ENCODE assay signal across 23 cellular contexts in genomic region chr2:188332619-188333018, GRCh38. TPM values are rescaled to one million over a fixed set of nuclear protein-coding genes. Genes with fewer than 3 reads are reported as not detected.
DNase-seq lines count a peak whose midpoint lies in the region; ATAC-seq, FAIRE-seq and TF ChIP-seq lines count a peak whose summit lies in the region.
"Had no signal": no experiment of that assay in that cellular context is flagged by ENCODE, and none has a peak within 500 bp of the region (broad histone marks: within the 10 kb centered on the region; RNA-seq: fewer than 3 reads in every experiment).

No MANE protein-coding gene starts in this region.

- H2AK5ac ChIP-seq in IMR-90 (ENCODE audit: low read depth, low read length), result no peak overlapping the region

- no CpG with 5 or more reads among the region's 2 CpGs for WGBS in IMR-90 (ENCODE audit: extremely low coverage in 2 of 2, insufficient read length in 1 of 2), 2 experiments
- 90 to 95% methylated on average over 2 of the region's 2 CpGs for WGBS in ectodermal cell, 2 experiments
- 76 to 85% (median 83%) methylated on average over 2 of the region's 2 CpGs for WGBS in psoas muscle, 3 donors
- WGBS in thyroid gland, 2 donors, result 94 to 96% methylated on average over 2 of the region's 2 CpGs

- H3K9me3 ChIP-seq in IMR-90 (ENCODE audit: control insufficient read depth, insufficient read depth, low read length) (no peaks in the 10 kb centered on the region), ectodermal cell (ENCODE audit: control insufficient read depth, low read length) (no peaks in the 10 kb centered on the region), psoas muscle (no peaks in the 10 kb centered on the region), thyroid gland (no peaks in the 10 kb centered on the region)
- H3K9me3 ChIP-seq: BE2C, Caco-2 had no signal

- no peak overlapping the region for H3K4me2 ChIP-seq in IMR-90 (ENCODE audit: low read depth, low read length)
- H3K4me2 ChIP-seq: KMS-11 had no signal

- dilution Hi-C loops in IMR-90 (cut with HindIII; ENCODE audit: low sequenced_read_pairs, unreplicated experiment), result no loop called here

- no peak overlapping the region for H2BK5ac ChIP-seq in IMR-90 (ENCODE audit: low read depth, low read length, poor library complexity, severe bottlenecking)

- no peak for TF ChIP-seq CTCF in IMR-90 (conservative IDR thresholded peaks at IDR 0.05; ENCODE audit: low read depth, low read length)
- TF ChIP-seq CTCF in psoas muscle (IDR thresholded peaks at IDR 0.05), result no peak
- no peak for TF ChIP-seq CTCF in thyroid gland (IDR thresholded peaks at IDR 0.05)

- no TSS peak for BruUV-seq in IMR-90 (replicated peaks; lab: Mats Ljungman, UMichigan)

- intact Hi-C loops in IMR-90 (cut with micrococcal nuclease) (no loop called here), psoas muscle (cut with DNase I) (loop anchor here in 1 of 2 donors (5.0 kb wide), 2 partner anchors 40 kb away; partner anchors contain the start of gene GULP1), thyroid gland (cut with DNase I) (no loop called here)

- ATAC-seq in IMR-90 (ENCODE audit: low read depth) (peak; percentile 11; the same call in 1 of the 2 replicates), psoas muscle (peak in 2 of 4 donors; percentile 31 to 33), GM19035 (IDR thresholded peaks at IDR 0.05; ENCODE audit: unreplicated experiment) (no peak)
- ATAC-seq: SK-N-SH treated with all-trans-retinoic acid at 6 μM for 48 hours had no signal

- H2BK15ac ChIP-seq in IMR-90 (ENCODE audit: low read depth, low read length), result no peak overlapping the region

- no peak overlapping the region for H2AFZ ChIP-seq in IMR-90 (replicated peaks; ENCODE audit: low read length, poor library complexity)

- no peak overlapping the region for H3K56ac ChIP-seq in IMR-90 (ENCODE audit: extremely low read depth, insufficient read depth, low read length)

- CTCF ChIA-PET in IMR-90 (lab: Yijun Ruan, JAX), result no interaction called here

- H3K4me1 ChIP-seq in IMR-90 (ENCODE audit: control insufficient read depth, insufficient read depth, low read length) (peaks cover 7% of the 10 kb centered on the region), ectodermal cell (ENCODE audit: control insufficient read depth, insufficient read depth, low read length) (peaks cover 35% of the 10 kb centered on the region), psoas muscle (peaks cover 33% of the 10 kb centered on the region), thyroid gland (peaks cover 0 to 6% of the 10 kb centered on the region in 2 donors)
- H3K4me1 ChIP-seq: Caco-2 had no signal

- FAIRE-seq in frontal cortex (lab: Jason Lieb, UNC), result no peak
- FAIRE-seq: A204.1, GM12892 had no signal

- H2BK120ac ChIP-seq in IMR-90 (ENCODE audit: low read depth, low read length), result no peak overlapping the region

- no peak overlapping the region for H2BK20ac ChIP-seq in IMR-90 (ENCODE audit: low read depth, low read length)

- no peak overlapping the region for H2AK9ac ChIP-seq in IMR-90 (replicated peaks; ENCODE audit: low read depth, low read length, poor library complexity)

- no peak overlapping the region for H4K5ac ChIP-seq in IMR-90 (ENCODE audit: low read depth, low read length)

- H3K23ac ChIP-seq in IMR-90 (ENCODE audit: low read depth, low read length), result no peak overlapping the region

- TF ChIP-seq RAD21 in IMR-90 (IDR thresholded peaks at IDR 0.05; ENCODE audit: low read length), result no peak

- H3K4ac ChIP-seq in IMR-90 (ENCODE audit: low read depth, low read length), result no peak overlapping the region

- no peak overlapping the region for H3K9ac ChIP-seq in IMR-90 (ENCODE audit: low read depth, low read length)
- H3K9ac ChIP-seq: KMS-11 had no signal

- peak; percentile 76 for DNase-seq in DMS 273 (lab: John Stamatoyannopoulos, UW; ENCODE audit: unreplicated experiment)
- DNase-seq in IMR-90, result peak; percentile 13
- no peak for DNase-seq in psoas muscle
- DNase-seq in thyroid gland, result no peak
- no peak for DNase-seq in frontal cortex (ENCODE audit: low spot score in 2 of 2)
- DNase-seq in HuH-7.5 (ENCODE audit: low spot score), result no peak
- DNase-seq: BE2C; Caco-2; CD4-positive, alpha-beta T cell; MV-4-11; NCI-H187; NCI-H2107; NCI-H510A; NCI-H748 treated with DMSO at 0.1 percent for 48 hours; NK-92 treated with Interleukin-12 subunit alpha and Interleukin-12 subunit beta, amount 100 ng/mL, for 24 hours; RPMI8226; SHP77 treated with DMSO at 0.1 percent for 48 hours had no signal

- no peaks in the 10 kb centered on the region for H4K20me1 ChIP-seq in IMR-90 (ENCODE audit: insufficient read depth, low read length)

- in situ Hi-C loops in IMR-90 (cut with MboI; ENCODE audit: low sequenced_read_pairs), result no loop called here

- no peaks in the 10 kb centered on the region for H3K36me3 ChIP-seq in IMR-90 (ENCODE audit: control insufficient read depth, insufficient read depth, low read length)
- no peaks in the 10 kb centered on the region for H3K36me3 ChIP-seq in ectodermal cell (ENCODE audit: control insufficient read depth, insufficient read depth, low read length)
- no peaks in the 10 kb centered on the region for H3K36me3 ChIP-seq in psoas muscle (ENCODE audit: insufficient read depth in 1 of 2, low read depth in 1 of 2)
- H3K36me3 ChIP-seq in thyroid gland, result no peaks in the 10 kb centered on the region
- H3K36me3 ChIP-seq: BE2C had no signal

- no peak overlapping the region for H3K14ac ChIP-seq in IMR-90 (replicated peaks; ENCODE audit: low read depth, low read length)

- POLR2A ChIA-PET in IMR-90 (lab: Charles Lee; ENCODE audit: unreplicated experiment), result interaction anchor here (0.7 kb wide), 1 partner anchor 1253 kb away, joined by 8 read pairs; no protein-coding TSS in a partner anchor

- TF ChIP-seq POLR2A in IMR-90 (IDR thresholded peaks at IDR 0.05; ENCODE audit: low read depth, low read length), result no peak
- no peak for TF ChIP-seq POLR2A in thyroid gland (IDR thresholded peaks at IDR 0.05)

- H3K18ac ChIP-seq in IMR-90 (ENCODE audit: low read depth, low read length), result no peak overlapping the region

- H4K8ac ChIP-seq in IMR-90 (ENCODE audit: low read depth in 2 of 2, low read length in 2 of 2), result no peak overlapping the region

- no peaks in the 10 kb centered on the region for H3K27me3 ChIP-seq in IMR-90 (ENCODE audit: control insufficient read depth, insufficient read depth, low read length)
- H3K27me3 ChIP-seq in ectodermal cell (ENCODE audit: control insufficient read depth, insufficient read depth, low read length, poor library complexity, severe bottlenecking), result no peaks in the 10 kb centered on the region
- H3K27me3 ChIP-seq in psoas muscle (ENCODE audit: insufficient read depth in 3 of 3, low read length in 2 of 3), result no peaks in the 10 kb centered on the region
- H3K27me3 ChIP-seq in thyroid gland, result no peaks in the 10 kb centered on the region
- H3K27me3 ChIP-seq: BE2C had no signal

- no peaks in the 10 kb centered on the region; the same call in 1 of the 2 replicates for H3K9me1 ChIP-seq in IMR-90 (ENCODE audit: insufficient read depth, low read length)

- H3K79me1 ChIP-seq in IMR-90 (ENCODE audit: low read depth in 1 of 2, low read length in 2 of 2), result peaks cover 26 to 51% of the 10 kb centered on the region in 2 experiments

- H3K27ac ChIP-seq in IMR-90 (ENCODE audit: insufficient read depth, low read length) (no peak overlapping the region), ectodermal cell (ENCODE audit: insufficient read depth, low read depth, low read length, poor library complexity, severe bottlenecking) (peak overlapping the region; percentile 68), psoas muscle (peak overlapping the region; percentile 76), thyroid gland (no peak overlapping the region)
- H3K27ac ChIP-seq: KMS-11 had no signal

- H4K91ac ChIP-seq in IMR-90 (ENCODE audit: insufficient read depth, low read depth, low read length), result no peak overlapping the region

- no peak overlapping the region for H3K4me3 ChIP-seq in IMR-90 (ENCODE audit: insufficient read depth, low read depth, low read length)
- H3K4me3 ChIP-seq in ectodermal cell (ENCODE audit: insufficient read depth, low read depth, low read length), result no peak overlapping the region
- H3K4me3 ChIP-seq in psoas muscle, result no peak overlapping the region
- no peak overlapping the region for H3K4me3 ChIP-seq in thyroid gland (replicated peaks in 1 of 3)

TF ChIP-seq in IMR-90, 13 proteins besides CTCF, POLR2A, EP300 and RAD21 (continues in another document):
- TF ChIP-seq NFE2L2 (IDR thresholded peaks at IDR 0.05; ENCODE audit: low read depth, low read length), result no peak
- no peak for TF ChIP-seq MXI1 (IDR thresholded peaks at IDR 0.05; ENCODE audit: borderline replicate concordance, low read depth, low read length)
- no peak for TF ChIP-seq FOS (IDR thresholded peaks at IDR 0.05; ENCODE audit: low read depth, low read length)
- TF ChIP-seq RCOR1 (IDR thresholded peaks at IDR 0.05; ENCODE audit: insufficient replicate concordance, low read length), result no peak
- TF ChIP-seq BHLHE40 (IDR thresholded peaks at IDR 0.05; ENCODE audit: low read depth, low read length), result no peak
- TF ChIP-seq RFX5 (IDR thresholded peaks at IDR 0.05; ENCODE audit: low read depth, low read length), result no peak
- TF ChIP-seq ELK1 (IDR thresholded peaks at IDR 0.05; ENCODE audit: borderline replicate concordance, low read depth, low read length), result no peak
- no peak for TF ChIP-seq SMC3 (IDR thresholded peaks at IDR 0.05; ENCODE audit: low read depth, low read length)
- no peak for TF ChIP-seq MAZ (IDR thresholded peaks at IDR 0.05; ENCODE audit: borderline replicate concordance, low read depth, low read length)
- no peak for TF ChIP-seq CHD1 (IDR thresholded peaks at IDR 0.05; ENCODE audit: low read depth, low read length)
- no peak for TF ChIP-seq MAFK (IDR thresholded peaks at IDR 0.05; ENCODE audit: low read depth, low read length)

RNA-seq across cellular contexts. Expression of gene GULP1, which starts 40.9 kb away (rescaled TPM):
- 40.1 and 54.4 TPM in 2 replicates for total RNA-seq in IMR-90 (2012; rRNA removed)
- polyA plus RNA-seq in IMR-90 (2012; rRNA removed), result 24.3 and 24.4 TPM in 2 replicates
- 8.5 and 26.4 TPM in 2 replicates for polyA plus RNA-seq in IMR-90 (2012; cell fraction: cytosol; rRNA removed)
- 4.3 and 13.5 TPM in 2 replicates for polyA plus RNA-seq in IMR-90 (2012; cell fraction: nucleus; rRNA removed; ENCODE audit: low replicate concordance)
- polyA plus RNA-seq in ectodermal cell (2013, experiment 1 of 4), result 88.3 TPM
- 96.1 TPM for polyA plus RNA-seq in ectodermal cell (2013, experiment 2 of 4)
- polyA plus RNA-seq in ectodermal cell (2013, experiment 3 of 4), result 85.3 TPM
- 98.1 TPM for polyA plus RNA-seq in ectodermal cell (2013, experiment 4 of 4)
- total RNA-seq in psoas muscle, result 10 to 100 TPM in 3 of 4 donors, 1 to 10 TPM in 1; 9.3 to 15.9 (median 13.5) TPM
- polyA plus RNA-seq in psoas muscle, result 10 to 100 TPM in 1 of 3 donors, 1 to 10 TPM in 2; 5.6 to 18.0 (median 10.0) TPM
- 10 to 100 TPM; 34.0 to 46.3 (median 38.0) TPM for total RNA-seq in thyroid gland
- 51.4 TPM for total RNA-seq in frontal cortex
- total RNA-seq: CD4-positive, alpha-beta T cell had no signal

Comparison
In these comparisons a context has a peak if more than half of its experiments do, and no peak if none do; other contexts are left out.
1. DNase-seq: peak in DMS 273 (single experiment) and IMR-90 (single experiment); none in psoas muscle (0 of 2), thyroid gland (0 of 2), frontal cortex (0 of 2) and HuH-7.5 (single experiment).
2. H3K27ac ChIP-seq: peak in ectodermal cell (single experiment) and psoas muscle (single experiment); none in IMR-90 (single experiment) and thyroid gland (0 of 3).